ENCODE assay signal across 11 cellular contexts in the genomic region with DNA sequence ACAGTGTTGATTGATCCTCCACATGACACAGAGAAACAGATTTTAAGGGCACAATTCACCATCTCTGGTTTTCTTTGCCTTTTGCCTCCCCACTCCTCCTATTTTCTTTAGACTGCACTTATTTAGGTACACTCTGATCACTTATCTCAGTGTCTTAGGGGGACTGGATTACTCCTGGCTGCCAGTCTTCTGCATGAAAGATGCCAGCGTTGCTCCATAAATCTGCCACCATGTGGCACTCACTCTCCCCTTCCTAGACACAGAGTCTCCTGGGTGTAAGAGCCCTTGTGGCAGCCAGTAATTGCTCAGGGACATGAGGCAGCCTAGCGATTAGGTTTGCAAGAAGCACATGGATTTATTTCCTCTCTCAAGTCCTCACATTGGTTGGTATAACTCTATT. TPM values are rescaled to one million over a fixed set of nuclear protein-coding genes. Genes with fewer than 3 reads are reported as not detected.
DNase-seq lines count a peak whose midpoint lies in the region; ATAC-seq, FAIRE-seq and TF ChIP-seq lines count a peak whose summit lies in the region.
"Had no signal": no experiment of that assay in that cellular context is flagged by ENCODE, and none has a peak within 500 bp of the region (broad histone marks: within the 10 kb centered on the region; RNA-seq: fewer than 3 reads in every experiment).

No MANE protein-coding gene starts in this region.

- FAIRE-seq in A549 (lab: Jason Lieb, UNC): no peak

- no peaks in the 10 kb centered on the region for H3K9me3 ChIP-seq in A549
- H3K9me3 ChIP-seq in OCI-LY7 (ENCODE audit: low read length): no peaks in the 10 kb centered on the region
- H3K9me3 ChIP-seq in PC-9 (ENCODE audit: insufficient read depth, low read depth): no peaks in the 10 kb centered on the region

- H3K27me3 Mint-ChIP-seq in immature natural killer cell (ENCODE audit: low read depth in 3 of 3): peaks cover 0 to 3% (median 0%) of the 10 kb centered on the region in 3 donors

- H3K9me2 ChIP-seq in OCI-LY7 (ENCODE audit: insufficient read depth, low read length) (no peaks in the 10 kb centered on the region), PC-9 (ENCODE audit: insufficient read depth) (no peaks in the 10 kb centered on the region)

- H3K4me3 Mint-ChIP-seq in immature natural killer cell: no peak overlapping the region

- H3K4me1 ChIP-seq in A549 (0 out of 3 replicates have a peak, but pooled peaks cover 5% of the 10 kb centered on the region), OCI-LY7 (ENCODE audit: insufficient read depth, low read length, poor library complexity, severe bottlenecking) (peaks cover 29% of the 10 kb centered on the region), PC-9 (replicated peaks; ENCODE audit: insufficient read depth) (0 out of 2 replicates have a peak, but pooled peaks cover 6% of the 10 kb centered on the region)

- no peak for TF ChIP-seq POLR2A in A549 (IDR thresholded peaks at IDR 0.05; ENCODE audit: low read length)

- DNase-seq in A549 (ENCODE audit: low read depth in 1 of 2, low spot score in 1 of 2) (peak; percentile 18 to 57), HK-2 (ENCODE audit: unreplicated experiment) (peak; percentile 29), OCI-LY7 (ENCODE audit: low spot score) (peak; percentile 23), Right ventricle myocardium superior (no peak), NCI-H1048 (lab: John Stamatoyannopoulos, UW) (no peak), immature natural killer cell (no peak), PC-9 (no peak)
- no peak for DNase-seq in activated CD8-positive, alpha-beta memory T cell treated with anti-CD3 and anti-CD28 coated beads, Interleukin-2, amount 50 U/mL, for 48 hours
- DNase-seq: NCI-H2029 had no signal

- no peak for TF ChIP-seq EP300 in A549 (IDR thresholded peaks at IDR 0.05)

- H3K4me1 Mint-ChIP-seq in immature natural killer cell: peaks cover 0 to 3% of the 10 kb centered on the region in 2 donors

- peaks cover 6 to 9% (median 7%) of the 10 kb centered on the region in 3 donors for H3K36me3 Mint-ChIP-seq in immature natural killer cell

- no peaks in the 10 kb centered on the region for H4K20me1 ChIP-seq in OCI-LY7 (ENCODE audit: insufficient read depth, low read length)
- no peaks in the 10 kb centered on the region for H4K20me1 ChIP-seq in PC-9 (ENCODE audit: insufficient read depth)

- H3K9me3 Mint-ChIP-seq in immature natural killer cell: no peaks in the 10 kb centered on the region

- H3F3A ChIP-seq in PC-9 (ENCODE audit: insufficient read depth, low read depth): peaks cover 13% of the 10 kb centered on the region; the same call in 1 of the 2 replicates

- intact Hi-C loops in OCI-LY7 (cut with micrococcal nuclease; ENCODE audit: unreplicated experiment): loop anchor here (10.0 kb wide), 1 partner anchor 475 kb away; no protein-coding TSS in a partner anchor
- intact Hi-C loops in Right ventricle myocardium superior (cut with DNase I): no loop called here
- intact Hi-C loops in PC-9 (cut with micrococcal nuclease; ENCODE audit: unreplicated experiment): no loop called here

- no TSS peak for BruUV-seq in OCI-LY7 (replicated peaks; lab: Mats Ljungman, UMichigan)
- no TSS peak for BruUV-seq in PC-9 (replicated peaks; lab: Mats Ljungman, UMichigan)

- CTCF ChIA-PET in A549 (lab: Yijun Ruan, JAX) (interaction anchor here (0.6 to 3.2 kb wide), 19 partner anchors 10 to 301 kb away, joined by 3 to 33 read pairs (median 3); partner anchors contain the start of gene RBM20), OCI-LY7 (lab: Charles Lee; ENCODE audit: unreplicated experiment) (no interaction called here), PC-9 (lab: Charles Lee) (no interaction called here)

- TF ChIP-seq CTCF in A549 (IDR thresholded peaks at IDR 0.05) (no peak), OCI-LY7 (conservative IDR thresholded peaks at IDR 0.05; ENCODE audit: low read length) (no peak), PC-9 (conservative IDR thresholded peaks at IDR 0.05) (no peak)

- H3K36me3 ChIP-seq in OCI-LY7 (ENCODE audit: insufficient read depth, low read length) (peaks cover 17% of the 10 kb centered on the region), PC-9 (ENCODE audit: low read depth) (0 out of 2 replicates have a peak, but pooled peaks cover 8% of the 10 kb centered on the region)

- H3K4me3 ChIP-seq in A549: no peak overlapping the region
- no peak overlapping the region for H3K4me3 ChIP-seq in OCI-LY7 (ENCODE audit: low read depth, low read length, poor library complexity, severe bottlenecking)
- H3K4me3 ChIP-seq in PC-9: no peak overlapping the region
- H3K4me3 ChIP-seq: skin epidermis had no signal

- ATAC-seq in A549 (peak; percentile 81 to 94), Right ventricle myocardium superior (ENCODE audit: poor library complexity) (peak; percentile 88)

- no peak overlapping the region for H3K4me2 ChIP-seq in A549
- no peak overlapping the region; the same call in 1 of the 2 replicates for H3K4me2 ChIP-seq in OCI-LY7 (ENCODE audit: low read length)
- no peak overlapping the region for H3K4me2 ChIP-seq in PC-9

- H2AFZ ChIP-seq in OCI-LY7 (ENCODE audit: low read length): no peak overlapping the region
- no peak overlapping the region for H2AFZ ChIP-seq in PC-9

- H3K27ac Mint-ChIP-seq in immature natural killer cell: peak overlapping the region in 1 of 6 donors; percentile 45

- POLR2A ChIA-PET in A549 (lab: Yijun Ruan, JAX) (no interaction called here), OCI-LY7 (lab: Charles Lee) (interaction anchor here (0.6 to 1.5 kb wide), 2 partner anchors 64 to 355 kb away, joined by 4 read pairs; no protein-coding TSS in a partner anchor), PC-9 (lab: Charles Lee; ENCODE audit: unreplicated experiment) (no interaction called here)

- TF ChIP-seq RAD21 in A549 (conservative IDR thresholded peaks at IDR 0.05 in 1 of 2, IDR thresholded peaks at IDR 0.05 in 1 of 2): peak in 1 of 2 experiments; percentile 26; a peak in 3 of 5 replicates

- H3K79me2 ChIP-seq in OCI-LY7 (ENCODE audit: insufficient read depth, low read depth, low read length) (no peaks in the 10 kb centered on the region), PC-9 (ENCODE audit: low read depth) (no peaks in the 10 kb centered on the region)

- H3K27me3 ChIP-seq in PC-9 (ENCODE audit: insufficient read depth, low read depth): no peaks in the 10 kb centered on the region

- 14% methylated on average over 2 of the region's 2 CpGs for WGBS in A549 (ENCODE audit: missing lambda C conversion rate)

- H3K27ac ChIP-seq in A549 (no peak overlapping the region), OCI-LY7 (ENCODE audit: low read depth, low read length, poor library complexity, severe bottlenecking) (no peak overlapping the region), PC-9 (no peak overlapping the region)
- H3K27ac ChIP-seq: skin epidermis had no signal

TF ChIP-seq in A549, 52 proteins besides CTCF, POLR2A, EP300 and RAD21 (continues in another document):
- no peak for TF ChIP-seq ZFP36 (IDR thresholded peaks at IDR 0.05; ENCODE audit: borderline replicate concordance, partially characterized antibody)
- TF ChIP-seq PBX3 (IDR thresholded peaks at IDR 0.05): no peak
- TF ChIP-seq PHF8 (IDR thresholded peaks at IDR 0.05; ENCODE audit: borderline replicate concordance, low read depth): no peak
- no peak for TF ChIP-seq HOXB5 (CRISPR knock-in tag; IDR thresholded peaks at IDR 0.05)
- no peak for TF ChIP-seq MYC (IDR thresholded peaks at IDR 0.05; ENCODE audit: borderline replicate concordance, low read length)
- TF ChIP-seq KDM1A (IDR thresholded peaks at IDR 0.05; ENCODE audit: low read depth): no peak
- no peak for TF ChIP-seq MAZ (IDR thresholded peaks at IDR 0.05; ENCODE audit: borderline replicate concordance, low read depth, low read length)
- no peak for TF ChIP-seq HEYL (CRISPR knock-in tag; IDR thresholded peaks at IDR 0.05)
- TF ChIP-seq, protein P1, sequence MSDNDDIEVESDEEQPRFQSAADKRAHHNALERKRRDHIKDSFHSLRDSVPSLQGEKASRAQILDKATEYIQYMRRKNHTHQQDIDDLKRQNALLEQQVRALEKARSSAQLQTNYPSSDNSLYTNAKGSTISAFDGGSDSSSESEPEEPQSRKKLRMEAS (IDR thresholded peaks at IDR 0.05): no peak
- no peak for TF ChIP-seq SMC3 (IDR thresholded peaks at IDR 0.05)
- TF ChIP-seq ZNF302 (CRISPR knock-in tag; IDR thresholded peaks at IDR 0.05): no peak
- no peak for TF ChIP-seq NR3C1 (IDR thresholded peaks at IDR 0.05)
- no peak for TF ChIP-seq NPAS2 (CRISPR knock-in tag; IDR thresholded peaks at IDR 0.05; ENCODE audit: borderline replicate concordance)

RNA-seq across cellular contexts. Expression of gene RBM20, which starts 34.5 kb away (rescaled TPM):
- polyA plus RNA-seq in A549 (2011; rRNA removed): 1.5 and 2.0 TPM in 2 replicates
- 0.34 and 0.44 TPM in 2 replicates for polyA plus RNA-seq in A549 (2012; cell fraction: cytosol; rRNA removed)
- 2.1 and 2.6 TPM in 2 replicates for polyA plus RNA-seq in A549 (2012; cell fraction: nucleus; rRNA removed)
- polyA plus RNA-seq in A549 (2017; fragmentation: RNase III; extraction: RNeasy Plus Mini Kit Qiagen cat#74134 plus additional on column Dnase treatment): 1.7 to 2.0 TPM (median 1.8 TPM) in 3 replicates
- polyA minus RNA-seq in A549 (2011; rRNA and poly(A)+ RNA removed): 3.6 and 3.7 TPM in 2 replicates
- total RNA-seq in OCI-LY7 (2014; rRNA removed; shearing (Covaris generic)): 0.35 and 0.82 TPM in 2 replicates
- total RNA-seq in OCI-LY7 (2022): 1.0 and 1.4 TPM in 2 replicates
- total RNA-seq in Right ventricle myocardium superior: 103 TPM
- polyA plus RNA-seq in immature natural killer cell: not detected
- 0.11 and 0.23 TPM in 2 replicates for total RNA-seq in PC-9 (2021)
- polyA plus RNA-seq: BJ had no signal

RNA-seq across cellular contexts. Expression of gene SMC3, which starts 42.1 kb away (rescaled TPM):
- polyA plus RNA-seq in A549 (2011; rRNA removed) (39.2 and 59.5 TPM in 2 replicates), A549 (2017; fragmentation: RNase III; extraction: RNeasy Plus Mini Kit Qiagen cat#74134 plus additional on column Dnase treatment) (60.0 to 60.7 TPM (median 60.5 TPM) in 3 replicates), immature natural killer cell (10 to 100 TPM; 32.3 to 92.1 (median 43.8) TPM)
- 11.2 and 14.2 TPM in 2 replicates for polyA plus RNA-seq in A549 (2012; cell fraction: cytosol; rRNA removed)
- polyA plus RNA-seq in A549 (2012; cell fraction: nucleus; rRNA removed): 6.6 and 9.9 TPM in 2 replicates
- 9.1 and 10.0 TPM in 2 replicates for polyA minus RNA-seq in A549 (2011; rRNA and poly(A)+ RNA removed)
- 38.4 and 50.0 TPM in 2 replicates for total RNA-seq in OCI-LY7 (2014; rRNA removed; shearing (Covaris generic))
- total RNA-seq in OCI-LY7 (2022) (73.4 and 83.6 TPM in 2 replicates), Right ventricle myocardium superior (20.3 TPM), PC-9 (2021) (22.1 and 31.2 TPM in 2 replicates)

Comparison
In these comparisons a context has a peak if more than half of its experiments do, and no peak if none do; other contexts are left out.
1. DNase-seq: peak in A549 (2 of 2), HK-2 (single experiment) and OCI-LY7 (single experiment); none in Right ventricle myocardium superior (single experiment), NCI-H1048 (single experiment), immature natural killer cell (0 of 3), PC-9 (0 of 2) and activated CD8-positive, alpha-beta memory T cell treated with anti-CD3 and anti-CD28 coated beads, Interleukin-2, amount 50 U/mL, for 48 hours (single experiment).
2. RNA of gene RBM20, which starts 34.5 kb away (total RNA-seq): 103 TPM in Right ventricle myocardium superior (single experiment); 0.35 to 1.4 TPM in OCI-LY7 and 0.11 to 0.23 TPM in PC-9; every median in the first group is over 10 times any median in the second.